21 cellular contexts compared by ENCODE assay signal in genomic region chr11:69659591-69659990, GRCh38. TPM values are rescaled to one million over a fixed set of nuclear protein-coding genes. Genes with fewer than 3 reads are reported as not detected.
DNase-seq lines count a peak whose midpoint lies in the region; ATAC-seq and TF ChIP-seq lines count a peak whose summit lies in the region.
"Had no signal": no experiment of that assay in that cellular context is flagged by ENCODE, and none has a peak within 500 bp of the region (broad histone marks: within the 10 kb centered on the region; RNA-seq: fewer than 3 reads in every experiment).

No MANE protein-coding gene starts in this region.

- no peak overlapping the region for H3K4me2 ChIP-seq in osteoblast (ENCODE audit: insufficient read depth, low read length)
- H3K4me2 ChIP-seq: A549; BLaER1 treated with 17β-estradiol and CSF1 and Interleukin-3, amounts not matched to agents 10 nM and 100 nM had no signal

- intact Hi-C loops in Caco-2 (cut with micrococcal nuclease; ENCODE audit: unreplicated experiment) (loop anchor here (5.0 kb wide), 2 partner anchors 217 to 557 kb away; no protein-coding TSS in a partner anchor), lower lobe of right lung (cut with DNase I) (loop anchor here (10.0 kb wide), 1 partner anchor 555 kb away; no protein-coding TSS in a partner anchor)

- POLR2A ChIA-PET in Caco-2 (lab: Charles Lee): no interaction called here
- POLR2A ChIA-PET in WTC11 (lab: Charles Lee): no interaction called here

- H3K4me1 Mint-ChIP-seq in Caco-2 (ENCODE audit: low read depth, unreplicated experiment) (peaks cover 33% of the 10 kb centered on the region), WTC11 (peaks cover 22% of the 10 kb centered on the region)
- H3K4me1 Mint-ChIP-seq in activated naive CD8-positive, alpha-beta T cell treated with anti-CD3 and anti-CD28 coated beads, Interleukin-2, amount 50 U/mL, for 24 hours: no peaks in the 10 kb centered on the region

- CTCF ChIA-PET in Caco-2 (lab: Charles Lee): interaction anchor here (1.7 to 5.6 kb wide), 3 partner anchors 10 to 558 kb away, joined by 3 to 44 read pairs (median 7); partner anchors contain the start of gene LTO1
- CTCF ChIA-PET in WTC11 (lab: Charles Lee): interaction anchor here (1.1 to 5.8 kb wide), 7 partner anchors 11 to 558 kb away, joined by 3 to 34 read pairs (median 6); no protein-coding TSS in a partner anchor

- no peak overlapping the region for H3K4me3 Mint-ChIP-seq in Caco-2 (ENCODE audit: unreplicated experiment)
- H3K4me3 Mint-ChIP-seq in WTC11: no peak overlapping the region
- H3K4me3 Mint-ChIP-seq in activated naive CD8-positive, alpha-beta T cell treated with anti-CD3 and anti-CD28 coated beads, Interleukin-2, amount 50 U/mL, for 24 hours: no peak overlapping the region
- H3K4me3 Mint-ChIP-seq: CD8-positive, alpha-beta T cell had no signal

- H3K27me3 Mint-ChIP-seq in Caco-2 (ENCODE audit: insufficient read depth, unreplicated experiment): no peaks in the 10 kb centered on the region
- no peaks in the 10 kb centered on the region for H3K27me3 Mint-ChIP-seq in WTC11 (ENCODE audit: low read depth)
- no peaks in the 10 kb centered on the region for H3K27me3 Mint-ChIP-seq in activated naive CD8-positive, alpha-beta T cell treated with anti-CD3 and anti-CD28 coated beads, Interleukin-2, amount 50 U/mL, for 24 hours

- peaks cover 22% of the 10 kb centered on the region for H4K20me1 ChIP-seq in osteoblast (ENCODE audit: insufficient read depth, low read length)

- 0 out of 2 replicates have a peak, but pooled peaks cover 1% of the 10 kb centered on the region for H3K36me3 ChIP-seq in Caco-2 (ENCODE audit: control insufficient read depth, insufficient read depth, low read length)
- peaks cover 22% of the 10 kb centered on the region for H3K36me3 ChIP-seq in lower lobe of right lung
- H3K36me3 ChIP-seq in osteoblast (ENCODE audit: insufficient read depth, low read length): peaks cover 1% of the 10 kb centered on the region

- H3K27ac ChIP-seq in lower lobe of right lung (no peak overlapping the region), osteoblast (ENCODE audit: low read depth, low read length) (no peak overlapping the region)
- H3K27ac ChIP-seq: A549; BLaER1 treated with 17β-estradiol and CSF1 and Interleukin-3, amounts not matched to agents 10 nM and 100 nM had no signal

- H3K27me3 ChIP-seq in Caco-2 (replicated peaks; ENCODE audit: control insufficient read depth, insufficient read depth, low read length) (no peaks in the 10 kb centered on the region), lower lobe of right lung (ENCODE audit: low read depth) (no peaks in the 10 kb centered on the region), osteoblast (ENCODE audit: insufficient read depth, low read length) (no peaks in the 10 kb centered on the region)
- H3K27me3 ChIP-seq: BLaER1 treated with 17β-estradiol and CSF1 and Interleukin-3, amounts not matched to agents 10 nM and 100 nM had no signal

- H3K9me3 ChIP-seq in Caco-2 (no peaks in the 10 kb centered on the region), lower lobe of right lung (no peaks in the 10 kb centered on the region), osteoblast (ENCODE audit: low read depth, low read length) (no peaks in the 10 kb centered on the region)
- H3K9me3 ChIP-seq: A549; BLaER1 treated with 17β-estradiol and CSF1 and Interleukin-3, amounts not matched to agents 10 nM and 100 nM had no signal

- ATAC-seq in WTC11: no peak
- no peak for ATAC-seq in lower lobe of right lung
- no peak for ATAC-seq in activated naive CD8-positive, alpha-beta T cell treated with anti-CD3 and anti-CD28 coated beads, Interleukin-2, amount 50 U/mL, for 24 hours
- no peak for ATAC-seq in GM19035 (IDR thresholded peaks at IDR 0.05; ENCODE audit: unreplicated experiment)
- ATAC-seq: A549; CD8-positive, alpha-beta T cell; K562 had no signal

- peak in 1 of 2 experiments; percentile 36 for DNase-seq in Caco-2
- no peak for DNase-seq in WTC11 (ENCODE audit: low spot score)
- DNase-seq in lower lobe of right lung: peak; percentile 14
- DNase-seq in osteoblast (ENCODE audit: insufficient read length, low spot score, missing footprints): peak; percentile 61
- DNase-seq in KG1 (lab: John Stamatoyannopoulos, UW): no peak
- no peak for DNase-seq in activated naive CD8-positive, alpha-beta T cell treated with anti-CD3 and anti-CD28 coated beads, Interleukin-2, amount 50 U/mL, for 24 hours
- DNase-seq in stimulated activated CD4-positive, alpha-beta T cell treated with anti-CD3 and anti-CD28 coated beads, Interleukin-2, amount 100 ng/mL, for 48 hours: no peak
- DNase-seq: CD8-positive, alpha-beta T cell; DMS79; NCI-H1417; NCI-H187 treated with DMSO at 0.1 percent for 48 hours; NCI-H2227 treated with DMSO at 0.1 percent for 48 hours; NCI-H510A treated with DMSO at 0.1 percent for 48 hours; NCI-H774; OCI-M1; SHP77 treated with DMSO at 0.1 percent for 48 hours had no signal

- H3K27ac Mint-ChIP-seq in Caco-2 (ENCODE audit: unreplicated experiment) (peak overlapping the region; percentile 46), WTC11 (0 out of 2 replicates have a peak overlapping the region, but pooled peaks have one; percentile 49)
- no peak overlapping the region for H3K27ac Mint-ChIP-seq in activated naive CD8-positive, alpha-beta T cell treated with anti-CD3 and anti-CD28 coated beads, Interleukin-2, amount 50 U/mL, for 24 hours
- H3K27ac Mint-ChIP-seq: CD8-positive, alpha-beta T cell had no signal

- no peak overlapping the region for H2AFZ ChIP-seq in osteoblast (ENCODE audit: low read length)

- H3K36me3 Mint-ChIP-seq in Caco-2 (ENCODE audit: insufficient read depth, unreplicated experiment) (peaks cover 59% of the 10 kb centered on the region), WTC11 (peaks cover 7% of the 10 kb centered on the region; the same call in 1 of the 2 replicates)
- no peaks in the 10 kb centered on the region for H3K36me3 Mint-ChIP-seq in activated naive CD8-positive, alpha-beta T cell treated with anti-CD3 and anti-CD28 coated beads, Interleukin-2, amount 50 U/mL, for 24 hours (ENCODE audit: low read depth)

- TF ChIP-seq CTCF in Caco-2 (IDR thresholded peaks at IDR 0.05; ENCODE audit: insufficient read depth in 1 of 2, low read depth in 1 of 2, low read length in 1 of 2, severe bottlenecking in 1 of 2, unreplicated experiment in 1 of 2): no peak
- TF ChIP-seq CTCF in WTC11 (IDR thresholded peaks at IDR 0.05): no peak
- no peak for TF ChIP-seq CTCF in lower lobe of right lung (IDR thresholded peaks at IDR 0.05)
- no peak for TF ChIP-seq CTCF in osteoblast (IDR thresholded peaks at IDR 0.05; ENCODE audit: extremely low read depth, low read depth, low read length)

- no peaks in the 10 kb centered on the region for H3K79me2 ChIP-seq in osteoblast (ENCODE audit: insufficient read depth, low read length)

- H3K9me3 Mint-ChIP-seq in Caco-2 (ENCODE audit: unreplicated experiment) (no peaks in the 10 kb centered on the region), WTC11 (no peaks in the 10 kb centered on the region)
- no peaks in the 10 kb centered on the region for H3K9me3 Mint-ChIP-seq in activated naive CD8-positive, alpha-beta T cell treated with anti-CD3 and anti-CD28 coated beads, Interleukin-2, amount 50 U/mL, for 24 hours
- H3K9me3 Mint-ChIP-seq: CD8-positive, alpha-beta T cell had no signal

- peaks cover 37% of the 10 kb centered on the region for H3K4me1 ChIP-seq in Caco-2
- H3K4me1 ChIP-seq in lower lobe of right lung: no peaks in the 10 kb centered on the region
- H3K4me1 ChIP-seq in osteoblast (ENCODE audit: insufficient read depth, low read length): peaks cover 10% of the 10 kb centered on the region

- H3K4me3 ChIP-seq in Caco-2 (ENCODE audit: low read depth, low read length) (no peak overlapping the region), lower lobe of right lung (no peak overlapping the region), osteoblast (ENCODE audit: insufficient read depth, low read length) (no peak overlapping the region)
- H3K4me3 ChIP-seq: A549; BLaER1 treated with 17β-estradiol and CSF1 and Interleukin-3, amounts not matched to agents 10 nM and 100 nM; K562 had no signal

- no TSS peak for BruUV-seq in Caco-2 (replicated peaks; lab: Mats Ljungman, UMichigan)

TF ChIP-seq in WTC11, 78 proteins besides CTCF, POLR2A, EP300 and RAD21 (continues in another document):
- TF ChIP-seq ESRRA (CRISPR knock-in tag; IDR thresholded peaks at IDR 0.05; ENCODE audit: borderline replicate concordance) (no peak), ZNF416 (CRISPR knock-in tag; IDR thresholded peaks at IDR 0.05) (no peak), USF2 (CRISPR knock-in tag; IDR thresholded peaks at IDR 0.05) (no peak), GRHL2 (CRISPR knock-in tag; IDR thresholded peaks at IDR 0.05; ENCODE audit: insufficient replicate concordance, severe bottlenecking) (no peak), SOX15 (CRISPR knock-in tag; IDR thresholded peaks at IDR 0.05) (no peak), USF1 (CRISPR knock-in tag; IDR thresholded peaks at IDR 0.05) (no peak), CDX4 (CRISPR knock-in tag; IDR thresholded peaks at IDR 0.05; ENCODE audit: borderline replicate concordance) (no peak)

RNA-seq across cellular contexts. Expression of gene LTO1, which starts 15.6 kb away (rescaled TPM):
- total RNA-seq in Caco-2 (2022): 49.3 and 51.3 TPM in 2 replicates
- total RNA-seq in WTC11 (2021): 20.5 to 27.5 TPM (median 20.6 TPM) in 3 replicates
- 23.7 TPM for total RNA-seq in lower lobe of right lung
- 21.8 and 24.6 TPM in 2 replicates for total RNA-seq in osteoblast

RNA-seq across cellular contexts. Expression of gene CCND1, which starts 18.6 kb away (rescaled TPM):
- 288 and 331 TPM in 2 replicates for total RNA-seq in Caco-2 (2022)
- 212 to 224 TPM (median 224 TPM) in 3 replicates for total RNA-seq in WTC11 (2021)
- 202 TPM for total RNA-seq in lower lobe of right lung
- total RNA-seq in osteoblast: 187 and 237 TPM in 2 replicates

RNA-seq across cellular contexts. Expression of gene FGF19, which starts 44.2 kb away (rescaled TPM):
- total RNA-seq in Caco-2 (2022): 1.1 and 1.7 TPM in 2 replicates
- 17.6 to 19.3 TPM (median 18.6 TPM) in 3 replicates for total RNA-seq in WTC11 (2021)
- total RNA-seq in lower lobe of right lung: not detected
- not detected in 2 replicates for total RNA-seq in osteoblast
- total RNA-seq: CD8-positive, alpha-beta T cell; RPMI7951 had no signal

Comparison
In these comparisons a context has a peak if more than half of its experiments do, and no peak if none do; other contexts are left out.
1. DNase-seq: peak in lower lobe of right lung (single experiment) and osteoblast (single experiment); none in WTC11 (single experiment), KG1 (single experiment), activated naive CD8-positive, alpha-beta T cell treated with anti-CD3 and anti-CD28 coated beads, Interleukin-2, amount 50 U/mL, for 24 hours (single experiment) and stimulated activated CD4-positive, alpha-beta T cell treated with anti-CD3 and anti-CD28 coated beads, Interleukin-2, amount 100 ng/mL, for 48 hours (0 of 2).